9 cellular contexts compared by ENCODE assay signal in genomic region chr19:40687525-40688016, GRCh38. TPM values are rescaled to one million over a fixed set of nuclear protein-coding genes. Genes with fewer than 3 reads are reported as not detected.
DNase-seq lines count a peak whose midpoint lies in the region; FAIRE-seq and TF ChIP-seq lines count a peak whose summit lies in the region.
"Had no signal": no experiment of that assay in that cellular context is flagged by ENCODE, and none has a peak within 500 bp of the region (broad histone marks: within the 10 kb centered on the region; RNA-seq: fewer than 3 reads in every experiment).

No MANE protein-coding gene starts in this region.

- peaks cover 12% of the 10 kb centered on the region for H3K79me1 ChIP-seq in H1 (ENCODE audit: low read depth, low read length)

- H3K79me2 ChIP-seq in H1 (ENCODE audit: control insufficient read depth in 1 of 2, insufficient read depth in 2 of 2, low read length in 2 of 2): peaks cover 0 to 21% of the 10 kb centered on the region in 2 experiments; a peak in 3 of 4 replicates

- no peak overlapping the region for H4K91ac ChIP-seq in H1 (replicated peaks; ENCODE audit: insufficient read length, low read length)

- no peak overlapping the region for H3K4ac ChIP-seq in H1 (replicated peaks; ENCODE audit: insufficient read length, low read depth, low read length)

- no peak for TF ChIP-seq CTCF in HFF-Myc (IDR thresholded peaks at IDR 0.05; ENCODE audit: low read depth, low read length, missing control alignments)
- TF ChIP-seq CTCF in H1 (IDR thresholded peaks at IDR 0.05; ENCODE audit: control extremely low read depth in 1 of 3, insufficient read depth in 1 of 3, low read depth in 1 of 3, low read length in 3 of 3): no peak

- H2BK15ac ChIP-seq in H1 (ENCODE audit: low read length): no peak overlapping the region

- no peak overlapping the region; a peak in 1 of 4 replicates for H3K4me2 ChIP-seq in H1 (ENCODE audit: insufficient read depth in 1 of 2, low read depth in 2 of 2, low read length in 2 of 2)

- no peak for TF ChIP-seq RAD21 in H1 (IDR thresholded peaks at IDR 0.05 in 1 of 2, conservative IDR thresholded peaks at IDR 0.05 in 1 of 2; ENCODE audit: low read depth in 2 of 2, low read length in 2 of 2)

- H3K14ac ChIP-seq in H1 (ENCODE audit: insufficient read length): no peak overlapping the region

- no peak for FAIRE-seq in H1 (lab: Jason Lieb, UNC)

- peaks cover 15% of the 10 kb centered on the region for H3K36me3 Mint-ChIP-seq in activated CD4-positive, alpha-beta memory T cell treated with anti-CD3 and anti-CD28 coated beads for 36 hours

- H2BK20ac ChIP-seq in H1 (ENCODE audit: low read length): no peak overlapping the region

- 91% methylated on average over 12 of the region's 12 CpGs; no CpG with 5 or more reads in 1 of the 2 experiments for WGBS in H1 (ENCODE audit: extremely low coverage in 1 of 2, insufficient coverage in 1 of 2, insufficient read length in 1 of 2, insufficient replicate concordance in 2 of 2, low coverage in 1 of 2, low lambda C conversion rate in 2 of 2, missing lambda C conversion rate in 1 of 2), 2 experiments

- H2AFZ ChIP-seq in H1 (ENCODE audit: low read length): no peak overlapping the region

- H3K27me3 ChIP-seq in H1 (replicated peaks in 1 of 4; ENCODE audit: control insufficient read depth in 3 of 4, extremely low read depth in 1 of 4, insufficient read depth in 3 of 4, low read length in 3 of 4): no peaks in the 10 kb centered on the region
- H3K27me3 ChIP-seq in muscle layer of duodenum (ENCODE audit: low read depth, low read length): no peaks in the 10 kb centered on the region

- no peaks in the 10 kb centered on the region for H3K9me3 ChIP-seq in H1 (ENCODE audit: insufficient read depth in 2 of 2, low read depth in 1 of 2, low read length in 1 of 2)
- no peaks in the 10 kb centered on the region for H3K9me3 ChIP-seq in muscle layer of duodenum (ENCODE audit: control insufficient read depth in 1 of 2, low read length in 2 of 2)

- H3K23ac ChIP-seq in H1 (ENCODE audit: insufficient read length): no peak overlapping the region

- no peak overlapping the region for H3K18ac ChIP-seq in H1 (ENCODE audit: extremely low read depth, low read length)

- POLR2A ChIA-PET in H1 (lab: Charles Lee; ENCODE audit: partially characterized antibody): no interaction called here
- POLR2A ChIA-PET in activated CD4-positive, alpha-beta memory T cell treated with anti-CD3 and anti-CD28 coated beads for 36 hours (lab: Charles Lee): no interaction called here

- 0 out of 2 replicates have a peak overlapping the region, but pooled peaks have one; percentile 20 for H2BK12ac ChIP-seq in H1 (ENCODE audit: low read depth, low read length)

- H3K56ac ChIP-seq in H1 (replicated peaks; ENCODE audit: insufficient read length, low read depth, low read length): no peak overlapping the region

- TF ChIP-seq POLR2A in H1 (IDR thresholded peaks at IDR 0.05; ENCODE audit: control extremely low read depth in 1 of 2, low read depth in 2 of 2, low read length in 2 of 2): no peak

- H3K4me1 ChIP-seq in H1 (replicated peaks in 1 of 4; ENCODE audit: control insufficient read depth in 3 of 4, insufficient read depth in 4 of 4, low read length in 3 of 4) (peaks cover 0 to 25% (median 15%) of the 10 kb centered on the region in 4 experiments; a peak in 6 of 7 replicates), muscle layer of duodenum (ENCODE audit: control insufficient read depth in 1 of 2, insufficient read depth in 2 of 2, low read length in 2 of 2) (peaks cover 0 to 13% of the 10 kb centered on the region in 2 donors)

- H2BK5ac ChIP-seq in H1 (ENCODE audit: low read depth, low read length): no peak overlapping the region; the same call in 1 of the 2 replicates

- peaks cover 4% of the 10 kb centered on the region for H3K4me1 Mint-ChIP-seq in activated CD4-positive, alpha-beta memory T cell treated with anti-CD3 and anti-CD28 coated beads for 36 hours (ENCODE audit: low read depth)

- no peak overlapping the region for H3K9ac ChIP-seq in H1 (replicated peaks in 1 of 4; ENCODE audit: extremely low read depth in 1 of 4, low read depth in 3 of 4, low read length in 3 of 4)

- H2AK5ac ChIP-seq in H1 (ENCODE audit: low read depth, low read length): no peak overlapping the region

- H2BK120ac ChIP-seq in H1 (replicated peaks; ENCODE audit: low read depth, low read length): no peak overlapping the region

- peaks cover 6 to 21% of the 10 kb centered on the region in 2 experiments for H4K20me1 ChIP-seq in H1 (replicated peaks in 1 of 2; ENCODE audit: control insufficient read depth in 1 of 2, insufficient read depth in 2 of 2, low read length in 2 of 2)

- CTCF ChIA-PET in H1 (lab: Charles Lee; ENCODE audit: partially characterized antibody): interaction anchor here (1.6 to 1.7 kb wide), 2 partner anchors 15 to 25 kb away, joined by 5 to 6 read pairs; no protein-coding TSS in a partner anchor
- CTCF ChIA-PET in activated CD4-positive, alpha-beta memory T cell treated with anti-CD3 and anti-CD28 coated beads for 36 hours (lab: Charles Lee): no interaction called here

- DNase-seq in A172 (ENCODE audit: low spot score) (peak; percentile 60), HFF-Myc (ENCODE audit: extremely low read depth, low read depth) (peak; percentile 53), H1 (ENCODE audit: low read depth in 1 of 2, low spot score in 2 of 2) (no peak), NOMO-1 treated with dmso at 0.1 percent for 144 hours (lab: John Stamatoyannopoulos, UW; ENCODE audit: unreplicated experiment) (no peak)
- no peak for DNase-seq in activated CD4-positive, CD25-positive, alpha-beta regulatory T cell (lab: John Stamatoyannopoulos, UW)
- DNase-seq in activated effector memory CD4-positive, alpha-beta T cell treated with anti-CD3 and anti-CD28 coated beads, Interleukin-2, amount 50 U/mL, for 16 hours: no peak
- DNase-seq in activated CD4-positive, alpha-beta memory T cell treated with anti-CD3 and anti-CD28 coated beads for 36 hours: no peak
- DNase-seq: NCI-H510A had no signal

- no peak overlapping the region for H3K4me3 Mint-ChIP-seq in activated CD4-positive, alpha-beta memory T cell treated with anti-CD3 and anti-CD28 coated beads for 36 hours

- no peak overlapping the region for H3K27ac ChIP-seq in H1 (ENCODE audit: low read depth, low read length)
- no peak overlapping the region for H3K27ac ChIP-seq in muscle layer of duodenum (ENCODE audit: low read length)

- no peak overlapping the region for H4K8ac ChIP-seq in H1 (ENCODE audit: extremely low read depth, insufficient read depth, low read length)

- intact Hi-C loops in activated CD4-positive, alpha-beta memory T cell treated with anti-CD3 and anti-CD28 coated beads for 36 hours (cut with micrococcal nuclease): no loop called here

- H3K4me3 ChIP-seq in HFF-Myc (replicated peaks; ENCODE audit: low read depth, low read length): peak overlapping the region; percentile 60
- no peak overlapping the region for H3K4me3 ChIP-seq in H1 (ENCODE audit: extremely low read depth in 1 of 4, insufficient read depth in 2 of 4, low read depth in 3 of 4, low read length in 4 of 4)
- H3K4me3 ChIP-seq in muscle layer of duodenum (ENCODE audit: low read depth in 1 of 2, low read length in 2 of 2): peak overlapping the region; percentile 68 to 78

- no peak overlapping the region for H3K27ac Mint-ChIP-seq in activated CD4-positive, alpha-beta memory T cell treated with anti-CD3 and anti-CD28 coated beads for 36 hours

- peaks cover 4 to 21% (median 8%) of the 10 kb centered on the region in 4 experiments; a peak in 5 of 8 replicates for H3K36me3 ChIP-seq in H1 (ENCODE audit: control insufficient read depth in 2 of 4, insufficient read depth in 4 of 4, low read length in 3 of 4)
- peaks cover 19 to 33% of the 10 kb centered on the region in 2 donors for H3K36me3 ChIP-seq in muscle layer of duodenum (ENCODE audit: control insufficient read depth in 1 of 2, insufficient read depth in 2 of 2, low read length in 2 of 2)

- H3K23me2 ChIP-seq in H1 (ENCODE audit: low read depth, low read length): peaks cover 16% of the 10 kb centered on the region

- H3K9me3 Mint-ChIP-seq in activated CD4-positive, alpha-beta memory T cell treated with anti-CD3 and anti-CD28 coated beads for 36 hours: no peaks in the 10 kb centered on the region

- no peak overlapping the region for H4K5ac ChIP-seq in H1 (ENCODE audit: insufficient read length, low read depth, low read length)

- H3K27me3 Mint-ChIP-seq in activated CD4-positive, alpha-beta memory T cell treated with anti-CD3 and anti-CD28 coated beads for 36 hours: no peaks in the 10 kb centered on the region

- no peak for TF ChIP-seq EP300 in H1 (IDR thresholded peaks at IDR 0.05; ENCODE audit: borderline replicate concordance in 1 of 2, low read depth in 2 of 2, low read length in 2 of 2)

RNA-seq across cellular contexts. Expression of gene NUMBL, which starts 2.9 kb away (rescaled TPM):
- 23.7 and 32.7 TPM in 2 replicates for total RNA-seq in A172 (2014; rRNA removed; shearing (Covaris generic))
- 24.8 and 29.4 TPM in 2 replicates for total RNA-seq in H1 (2021; fragmentation: NEBNext Ultra II Directional; extraction: Animal tissue kit (Norgen Biotek cat#: 25700))
- polyA plus RNA-seq in H1 (2011; rRNA removed): 13.5 and 20.0 TPM in 2 replicates
- polyA plus RNA-seq in H1 (2011; cell fraction: cytosol; rRNA removed): 10.3 TPM
- 22.0 TPM for polyA plus RNA-seq in H1 (2011; cell fraction: nucleus; rRNA removed)
- polyA plus RNA-seq in H1 (2012, experiment 1 of 2): 7.0 to 14.8 TPM (median 13.2 TPM) in 4 replicates
- 9.5 TPM for polyA plus RNA-seq in H1 (2012, experiment 2 of 2)
- 11.1 TPM for polyA plus RNA-seq in H1 (2013, experiment 1 of 2)
- polyA plus RNA-seq in H1 (2013, experiment 2 of 2): 10.7 TPM
- polyA minus RNA-seq in H1 (2011; rRNA and poly(A)+ RNA removed): 9.9 and 10.0 TPM in 2 replicates
- 6.8 TPM for polyA minus RNA-seq in H1 (2011; cell fraction: cytosol; rRNA and poly(A)+ RNA removed)
- polyA minus RNA-seq in H1 (2011; cell fraction: nucleus; rRNA and poly(A)+ RNA removed): 14.0 TPM
- 10 to 100 TPM; 14.0 to 14.8 TPM for total RNA-seq in activated CD4-positive, alpha-beta memory T cell treated with anti-CD3 and anti-CD28 coated beads for 36 hours

RNA-seq across cellular contexts. Expression of gene COQ8B, which starts 29.1 kb away (rescaled TPM):
- 35.2 and 51.5 TPM in 2 replicates for total RNA-seq in A172 (2014; rRNA removed; shearing (Covaris generic))
- total RNA-seq in H1 (2021; fragmentation: NEBNext Ultra II Directional; extraction: Animal tissue kit (Norgen Biotek cat#: 25700)): 39.3 and 41.7 TPM in 2 replicates
- polyA plus RNA-seq in H1 (2011; rRNA removed): 46.1 and 67.6 TPM in 2 replicates
- polyA plus RNA-seq in H1 (2011; cell fraction: cytosol; rRNA removed): 51.7 TPM
- 116 TPM for polyA plus RNA-seq in H1 (2011; cell fraction: nucleus; rRNA removed)
- polyA plus RNA-seq in H1 (2012, experiment 1 of 2): 20.5 to 45.8 TPM (median 40.6 TPM) in 4 replicates
- 48.3 TPM for polyA plus RNA-seq in H1 (2012, experiment 2 of 2)
- 22.4 TPM for polyA plus RNA-seq in H1 (2013, experiment 1 of 2)
- 20.3 TPM for polyA plus RNA-seq in H1 (2013, experiment 2 of 2)
- polyA minus RNA-seq in H1 (2011; rRNA and poly(A)+ RNA removed): 25.9 and 28.6 TPM in 2 replicates
- 24.7 TPM for polyA minus RNA-seq in H1 (2011; cell fraction: cytosol; rRNA and poly(A)+ RNA removed)
- polyA minus RNA-seq in H1 (2011; cell fraction: nucleus; rRNA and poly(A)+ RNA removed): 35.4 TPM
- 10 to 100 TPM; 31.7 to 36.3 TPM for total RNA-seq in activated CD4-positive, alpha-beta memory T cell treated with anti-CD3 and anti-CD28 coated beads for 36 hours

RNA-seq across cellular contexts. Expression of gene ITPKC, which starts 29.3 kb away (rescaled TPM):
- 7.7 and 9.2 TPM in 2 replicates for total RNA-seq in A172 (2014; rRNA removed; shearing (Covaris generic))
- 8.9 and 9.5 TPM in 2 replicates for total RNA-seq in H1 (2021; fragmentation: NEBNext Ultra II Directional; extraction: Animal tissue kit (Norgen Biotek cat#: 25700))
- polyA plus RNA-seq in H1 (2011; rRNA removed): 5.2 and 7.8 TPM in 2 replicates
- 7.0 TPM for polyA plus RNA-seq in H1 (2011; cell fraction: cytosol; rRNA removed)
- polyA plus RNA-seq in H1 (2011; cell fraction: nucleus; rRNA removed): 12.2 TPM
- polyA plus RNA-seq in H1 (2012, experiment 1 of 2): 6.0 to 9.0 TPM (median 8.9 TPM) in 4 replicates
- polyA plus RNA-seq in H1 (2012, experiment 2 of 2): 8.4 TPM
- 3.4 TPM for polyA plus RNA-seq in H1 (2013, experiment 1 of 2)
- 3.4 TPM for polyA plus RNA-seq in H1 (2013, experiment 2 of 2)
- 8.5 and 11.8 TPM in 2 replicates for polyA minus RNA-seq in H1 (2011; rRNA and poly(A)+ RNA removed)
- polyA minus RNA-seq in H1 (2011; cell fraction: cytosol; rRNA and poly(A)+ RNA removed): 6.2 TPM
- polyA minus RNA-seq in H1 (2011; cell fraction: nucleus; rRNA and poly(A)+ RNA removed): 7.3 TPM
- 1 to 10 TPM; 6.4 TPM for total RNA-seq in activated CD4-positive, alpha-beta memory T cell treated with anti-CD3 and anti-CD28 coated beads for 36 hours

Comparison
In these comparisons a context has a peak if more than half of its experiments do, and no peak if none do; other contexts are left out.
1. DNase-seq: peak in A172 (single experiment) and HFF-Myc (single experiment); none in H1 (0 of 2), activated CD4-positive, CD25-positive, alpha-beta regulatory T cell (0 of 4), NOMO-1 treated with dmso at 0.1 percent for 144 hours (single experiment), activated effector memory CD4-positive, alpha-beta T cell treated with anti-CD3 and anti-CD28 coated beads, Interleukin-2, amount 50 U/mL, for 16 hours (single experiment) and activated CD4-positive, alpha-beta memory T cell treated with anti-CD3 and anti-CD28 coated beads for 36 hours (single experiment).
2. H3K4me3 ChIP-seq: peak in HFF-Myc (single experiment) and muscle layer of duodenum (2 of 2); none in H1 (0 of 4).